Comparison of ENCODE assay signal across 1 cellular context in the genomic region with DNA sequence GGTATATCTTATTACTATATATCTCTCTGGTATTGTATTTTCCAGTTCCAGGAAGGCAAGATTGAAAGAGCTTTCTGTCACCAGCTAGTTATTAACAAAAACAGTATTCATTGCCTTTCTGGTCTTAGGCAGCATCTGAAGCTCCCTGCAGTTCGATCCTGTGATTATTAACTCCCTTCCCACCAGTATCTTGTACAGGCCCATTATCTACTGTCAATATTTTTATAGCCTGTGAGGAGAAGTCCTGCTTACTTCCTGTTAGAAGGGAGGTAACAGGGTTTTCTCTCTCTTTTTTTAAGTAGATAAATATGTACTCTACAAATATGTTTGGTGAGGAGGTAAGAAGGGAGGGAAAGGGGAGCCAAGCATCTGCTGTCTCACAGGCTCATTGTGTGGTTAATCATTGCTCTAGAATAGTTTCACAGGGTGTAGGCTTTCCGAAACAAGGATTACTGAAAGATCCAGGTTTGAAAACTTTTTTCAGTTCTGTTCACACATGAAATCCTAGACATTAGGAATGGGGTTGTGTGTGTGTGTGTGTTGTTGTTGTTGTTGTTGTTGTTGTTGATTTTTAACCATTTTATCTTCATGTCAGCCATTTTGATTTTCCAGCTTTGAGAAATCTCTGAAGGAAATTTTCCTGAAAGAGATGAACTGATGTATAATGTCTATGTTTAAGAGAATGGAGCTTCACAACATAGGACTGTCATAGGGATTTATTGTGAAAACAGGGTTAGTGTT.
TF ChIP-seq lines count a peak whose summit lies in the region.

No MANE protein-coding gene starts in this region.

TF ChIP-seq in GM23338, 12 proteins besides CTCF, POLR2A, EP300 and RAD21 (continued from another document):
- TF ChIP-seq, protein P1, sequence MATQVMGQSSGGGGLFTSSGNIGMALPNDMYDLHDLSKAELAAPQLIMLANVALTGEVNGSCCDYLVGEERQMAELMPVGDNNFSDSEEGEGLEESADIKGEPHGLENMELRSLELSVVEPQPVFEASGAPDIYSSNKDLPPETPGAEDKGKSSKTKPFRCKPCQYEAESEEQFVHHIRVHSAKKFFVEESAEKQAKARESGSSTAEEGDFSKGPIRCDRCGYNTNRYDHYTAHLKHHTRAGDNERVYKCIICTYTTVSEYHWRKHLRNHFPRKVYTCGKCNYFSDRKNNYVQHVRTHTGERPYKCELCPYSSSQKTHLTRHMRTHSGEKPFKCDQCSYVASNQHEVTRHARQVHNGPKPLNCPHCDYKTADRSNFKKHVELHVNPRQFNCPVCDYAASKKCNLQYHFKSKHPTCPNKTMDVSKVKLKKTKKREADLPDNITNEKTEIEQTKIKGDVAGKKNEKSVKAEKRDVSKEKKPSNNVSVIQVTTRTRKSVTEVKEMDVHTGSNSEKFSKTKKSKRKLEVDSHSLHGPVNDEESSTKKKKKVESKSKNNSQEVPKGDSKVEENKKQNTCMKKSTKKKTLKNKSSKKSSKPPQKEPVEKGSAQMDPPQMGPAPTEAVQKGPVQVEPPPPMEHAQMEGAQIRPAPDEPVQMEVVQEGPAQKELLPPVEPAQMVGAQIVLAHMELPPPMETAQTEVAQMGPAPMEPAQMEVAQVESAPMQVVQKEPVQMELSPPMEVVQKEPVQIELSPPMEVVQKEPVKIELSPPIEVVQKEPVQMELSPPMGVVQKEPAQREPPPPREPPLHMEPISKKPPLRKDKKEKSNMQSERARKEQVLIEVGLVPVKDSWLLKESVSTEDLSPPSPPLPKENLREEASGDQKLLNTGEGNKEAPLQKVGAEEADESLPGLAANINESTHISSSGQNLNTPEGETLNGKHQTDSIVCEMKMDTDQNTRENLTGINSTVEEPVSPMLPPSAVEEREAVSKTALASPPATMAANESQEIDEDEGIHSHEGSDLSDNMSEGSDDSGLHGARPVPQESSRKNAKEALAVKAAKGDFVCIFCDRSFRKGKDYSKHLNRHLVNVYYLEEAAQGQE (IDR thresholded peaks at IDR 0.05; ENCODE audit: unreplicated experiment) = no peak
- TF ChIP-seq ETS1 (IDR thresholded peaks at IDR 0.05) (no peak), NANOG (IDR thresholded peaks at IDR 0.05; ENCODE audit: borderline replicate concordance) (no peak), ZNF114 (CRISPR knock-in tag; IDR thresholded peaks at IDR 0.05) (no peak), JUNB (IDR thresholded peaks at IDR 0.05; ENCODE audit: unreplicated experiment) (no peak), POLR2AphosphoS5 (IDR thresholded peaks at IDR 0.05; ENCODE audit: low read depth) (no peak), ZNF331 (CRISPR knock-in tag; IDR thresholded peaks at IDR 0.05; ENCODE audit: low read depth) (no peak)
- TF ChIP-seq, protein P2, sequence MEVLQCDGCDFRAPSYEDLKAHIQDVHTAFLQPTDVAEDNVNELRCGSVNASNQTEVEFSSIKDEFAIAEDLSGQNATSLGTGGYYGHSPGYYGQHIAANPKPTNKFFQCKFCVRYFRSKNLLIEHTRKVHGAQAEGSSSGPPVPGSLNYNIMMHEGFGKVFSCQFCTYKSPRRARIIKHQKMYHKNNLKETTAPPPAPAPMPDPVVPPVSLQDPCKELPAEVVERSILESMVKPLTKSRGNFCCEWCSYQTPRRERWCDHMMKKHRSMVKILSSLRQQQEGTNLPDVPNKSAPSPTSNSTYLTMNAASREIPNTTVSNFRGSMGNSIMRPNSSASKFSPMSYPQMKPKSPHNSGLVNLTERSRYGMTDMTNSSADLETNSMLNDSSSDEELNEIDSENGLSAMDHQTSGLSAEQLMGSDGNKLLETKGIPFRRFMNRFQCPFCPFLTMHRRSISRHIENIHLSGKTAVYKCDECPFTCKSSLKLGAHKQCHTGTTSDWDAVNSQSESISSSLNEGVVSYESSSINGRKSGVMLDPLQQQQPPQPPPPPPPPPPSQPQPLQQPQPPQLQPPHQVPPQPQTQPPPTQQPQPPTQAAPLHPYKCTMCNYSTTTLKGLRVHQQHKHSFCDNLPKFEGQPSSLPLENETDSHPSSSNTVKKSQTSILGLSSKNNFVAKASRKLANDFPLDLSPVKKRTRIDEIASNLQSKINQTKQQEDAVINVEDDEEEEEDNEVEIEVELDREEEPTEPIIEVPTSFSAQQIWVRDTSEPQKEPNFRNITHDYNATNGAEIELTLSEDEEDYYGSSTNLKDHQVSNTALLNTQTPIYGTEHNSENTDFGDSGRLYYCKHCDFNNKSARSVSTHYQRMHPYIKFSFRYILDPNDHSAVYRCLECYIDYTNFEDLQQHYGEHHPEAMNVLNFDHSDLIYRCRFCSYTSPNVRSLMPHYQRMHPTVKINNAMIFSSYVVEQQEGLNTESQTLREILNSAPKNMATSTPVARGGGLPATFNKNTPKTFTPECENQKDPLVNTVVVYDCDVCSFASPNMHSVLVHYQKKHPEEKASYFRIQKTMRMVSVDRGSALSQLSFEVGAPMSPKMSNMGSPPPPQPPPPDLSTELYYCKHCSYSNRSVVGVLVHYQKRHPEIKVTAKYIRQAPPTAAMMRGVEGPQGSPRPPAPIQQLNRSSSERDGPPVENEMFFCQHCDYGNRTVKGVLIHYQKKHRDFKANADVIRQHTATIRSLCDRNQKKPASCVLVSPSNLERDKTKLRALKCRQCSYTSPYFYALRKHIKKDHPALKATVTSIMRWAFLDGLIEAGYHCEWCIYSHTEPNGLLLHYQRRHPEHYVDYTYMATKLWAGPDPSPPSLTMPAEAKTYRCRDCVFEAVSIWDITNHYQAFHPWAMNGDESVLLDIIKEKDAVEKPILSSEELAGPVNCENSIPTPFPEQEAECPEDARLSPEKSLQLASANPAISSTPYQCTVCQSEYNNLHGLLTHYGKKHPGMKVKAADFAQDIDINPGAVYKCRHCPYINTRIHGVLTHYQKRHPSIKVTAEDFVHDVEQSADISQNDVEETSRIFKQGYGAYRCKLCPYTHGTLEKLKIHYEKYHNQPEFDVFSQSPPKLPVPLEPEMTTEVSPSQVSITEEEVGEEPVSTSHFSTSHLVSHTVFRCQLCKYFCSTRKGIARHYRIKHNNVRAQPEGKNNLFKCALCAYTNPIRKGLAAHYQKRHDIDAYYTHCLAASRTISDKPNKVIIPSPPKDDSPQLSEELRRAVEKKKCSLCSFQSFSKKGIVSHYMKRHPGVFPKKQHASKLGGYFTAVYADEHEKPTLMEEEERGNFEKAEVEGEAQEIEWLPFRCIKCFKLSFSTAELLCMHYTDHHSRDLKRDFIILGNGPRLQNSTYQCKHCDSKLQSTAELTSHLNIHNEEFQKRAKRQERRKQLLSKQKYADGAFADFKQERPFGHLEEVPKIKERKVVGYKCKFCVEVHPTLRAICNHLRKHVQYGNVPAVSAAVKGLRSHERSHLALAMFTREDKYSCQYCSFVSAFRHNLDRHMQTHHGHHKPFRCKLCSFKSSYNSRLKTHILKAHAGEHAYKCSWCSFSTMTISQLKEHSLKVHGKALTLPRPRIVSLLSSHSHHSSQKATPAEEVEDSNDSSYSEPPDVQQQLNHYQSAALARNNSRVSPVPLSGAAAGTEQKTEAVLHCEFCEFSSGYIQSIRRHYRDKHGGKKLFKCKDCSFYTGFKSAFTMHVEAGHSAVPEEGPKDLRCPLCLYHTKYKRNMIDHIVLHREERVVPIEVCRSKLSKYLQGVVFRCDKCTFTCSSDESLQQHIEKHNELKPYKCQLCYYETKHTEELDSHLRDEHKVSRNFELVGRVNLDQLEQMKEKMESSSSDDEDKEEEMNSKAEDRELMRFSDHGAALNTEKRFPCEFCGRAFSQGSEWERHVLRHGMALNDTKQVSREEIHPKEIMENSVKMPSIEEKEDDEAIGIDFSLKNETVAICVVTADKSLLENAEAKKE (CRISPR knock-in tag; IDR thresholded peaks at IDR 0.05) = no peak
TF ChIP-seq in GM23338: peak in this region for 0.
